Comparison of ENCODE assay signal across 8 cellular contexts in genomic region chr6:27553123-27553904, GRCh38.
DNase-seq lines count a peak whose midpoint lies in the region; ATAC-seq and TF ChIP-seq lines count a peak whose summit lies in the region.

No MANE protein-coding gene starts in this region.

- no peaks in the 10 kb centered on the region for H3K27me3 ChIP-seq in PC-3 (ENCODE audit: low read length)

- no peak overlapping the region for H3K4me3 ChIP-seq in PC-3 (ENCODE audit: low read length)

- H2AFZ ChIP-seq in PC-3 (ENCODE audit: low read length) = no peak overlapping the region

- H3K27ac ChIP-seq in PC-3 (ENCODE audit: low read length) = no peak overlapping the region

- intact Hi-C loops in natural killer cell (cut with micrococcal nuclease) (loop anchor here (5.0 kb wide), 1 partner anchor 124 kb away; no protein-coding TSS in a partner anchor), PC-3 (cut with micrococcal nuclease) (no loop called here)

- H3F3A ChIP-seq in PC-3 (ENCODE audit: low read length, unreplicated experiment) = no peaks in the 10 kb centered on the region

- no peak overlapping the region for H3K4me2 ChIP-seq in PC-3 (ENCODE audit: low read length)

- H3K4me3 Mint-ChIP-seq in natural killer cell treated with Interleukin-12 subunit alpha and Interleukin-12 subunit beta and Interleukin-15 and Interleukin-18, amount 100 ng/mL, for 72 hours = peak overlapping the region; percentile 53
- H3K4me3 Mint-ChIP-seq in natural killer cell = no peak overlapping the region

- CTCF ChIA-PET in PC-3 (lab: Charles Lee) = no interaction called here

- peaks cover 9% of the 10 kb centered on the region for H3K36me3 Mint-ChIP-seq in natural killer cell treated with Interleukin-12 subunit alpha and Interleukin-12 subunit beta and Interleukin-15 and Interleukin-18, amount 100 ng/mL, for 72 hours
- H3K36me3 Mint-ChIP-seq in natural killer cell = peaks cover 15% of the 10 kb centered on the region

- H3K9ac ChIP-seq in PC-3 (ENCODE audit: low read length) = no peak overlapping the region

- peaks cover 40 to 68% of the 10 kb centered on the region in 2 donors for H3K27me3 Mint-ChIP-seq in natural killer cell treated with Interleukin-12 subunit alpha and Interleukin-12 subunit beta and Interleukin-15 and Interleukin-18, amount 100 ng/mL, for 72 hours
- peaks cover 55 to 76% of the 10 kb centered on the region in 2 donors for H3K27me3 Mint-ChIP-seq in natural killer cell (ENCODE audit: low read depth in 2 of 2)

- TF ChIP-seq CTCF in natural killer cell (IDR thresholded peaks at IDR 0.05) (no peak), PC-3 (conservative IDR thresholded peaks at IDR 0.05; ENCODE audit: low read depth, low read length) (no peak)

- H4K20me1 ChIP-seq in PC-3 (ENCODE audit: low read length) = no peaks in the 10 kb centered on the region

- POLR2A ChIA-PET in PC-3 (lab: Charles Lee; ENCODE audit: unreplicated experiment) = no interaction called here

- no peaks in the 10 kb centered on the region for H3K79me2 ChIP-seq in PC-3 (ENCODE audit: low read length)

- H3K27ac Mint-ChIP-seq in natural killer cell treated with Interleukin-12 subunit alpha and Interleukin-12 subunit beta and Interleukin-15 and Interleukin-18, amount 100 ng/mL, for 72 hours = peak overlapping the region in 1 of 2 donors; percentile 76
- H3K27ac Mint-ChIP-seq in natural killer cell = no peak overlapping the region

- no TSS peak for BruUV-seq in PC-3 (replicated peaks; lab: Mats Ljungman, UMichigan)

- ATAC-seq in natural killer cell treated with Interleukin-12 subunit alpha and Interleukin-12 subunit beta and Interleukin-15 and Interleukin-18, amount 100 ng/mL, for 72 hours = peak; percentile 65 to 92
- ATAC-seq in natural killer cell (no peak), GM19328 (IDR thresholded peaks at IDR 0.05; ENCODE audit: unreplicated experiment) (no peak), HG03354 (IDR thresholded peaks at IDR 0.05; ENCODE audit: poor library complexity, severe bottlenecking, unreplicated experiment) (no peak), PC-3 (no peak)

- DNase-seq in natural killer cell treated with Interleukin-12 subunit alpha and Interleukin-12 subunit beta and Interleukin-15 and Interleukin-18, amount 100 ng/mL, for 72 hours (ENCODE audit: low spot score) = no peak
- DNase-seq in natural killer cell (no peak), M059J (ENCODE audit: low read depth) (peak; percentile 83), lung microvascular endothelial cell (ENCODE audit: low read depth in 2 of 2) (peak; percentile 32 to 33), PC-3 (no peak)
- DNase-seq in activated T-cell treated with anti-CD3 and anti-CD28 coated beads, Interleukin-2, amount 50 U/mL, for 48 hours = peak; percentile 78 to 81

- H3K36me3 ChIP-seq in PC-3 (ENCODE audit: low read depth, low read length) = no peaks in the 10 kb centered on the region

- H3K9me3 Mint-ChIP-seq in natural killer cell treated with Interleukin-12 subunit alpha and Interleukin-12 subunit beta and Interleukin-15 and Interleukin-18, amount 100 ng/mL, for 72 hours = no peaks in the 10 kb centered on the region
- H3K9me3 Mint-ChIP-seq in natural killer cell = peaks cover 2 to 5% of the 10 kb centered on the region in 2 donors

- peaks cover 15% of the 10 kb centered on the region for H3K4me1 ChIP-seq in PC-3 (ENCODE audit: insufficient read depth, low read length)

- H3K9me2 ChIP-seq in PC-3 (replicated peaks; ENCODE audit: low read length) = no peaks in the 10 kb centered on the region

- H3K9me3 ChIP-seq in PC-3 (ENCODE audit: low read length) = no peaks in the 10 kb centered on the region

- peaks cover 5 to 6% of the 10 kb centered on the region in 2 donors for H3K4me1 Mint-ChIP-seq in natural killer cell treated with Interleukin-12 subunit alpha and Interleukin-12 subunit beta and Interleukin-15 and Interleukin-18, amount 100 ng/mL, for 72 hours (ENCODE audit: low read depth in 2 of 2)
- peaks cover 4 to 5% of the 10 kb centered on the region in 2 donors for H3K4me1 Mint-ChIP-seq in natural killer cell

Comparison
In these comparisons a context has a peak if more than half of its experiments do, and no peak if none do; other contexts are left out.
1. ATAC-seq: peak in natural killer cell treated with Interleukin-12 subunit alpha and Interleukin-12 subunit beta and Interleukin-15 and Interleukin-18, amount 100 ng/mL, for 72 hours (2 of 2); none in natural killer cell (0 of 3), GM19328 (single experiment), HG03354 (single experiment) and PC-3 (single experiment).
2. DNase-seq: peak in M059J (single experiment), activated T-cell treated with anti-CD3 and anti-CD28 coated beads, Interleukin-2, amount 50 U/mL, for 48 hours (2 of 2) and lung microvascular endothelial cell (2 of 2); none in natural killer cell treated with Interleukin-12 subunit alpha and Interleukin-12 subunit beta and Interleukin-15 and Interleukin-18, amount 100 ng/mL, for 72 hours (single experiment), natural killer cell (single experiment) and PC-3 (single experiment).